Comparison of ENCODE assay signal across 1 cellular context in genomic region chr9:127568971-127569818, GRCh38.
TF ChIP-seq lines count a peak whose summit lies in the region.

No MANE protein-coding gene starts in this region.

TF ChIP-seq in HepG2, 621 proteins besides CTCF, POLR2A, EP300 and RAD21 (continued from another document and continues in another):
- 0 out of 2 replicates have a peak, but pooled peaks have one; percentile 20 for TF ChIP-seq CSRNP1 (CRISPR knock-in tag; IDR thresholded peaks at IDR 0.05)
- TF ChIP-seq TRIM24 (CRISPR knock-in tag; IDR thresholded peaks at IDR 0.05), result no peak
- peak; percentile 65; the same call in 1 of the 2 replicates for TF ChIP-seq ZNF580 (CRISPR knock-in tag; IDR thresholded peaks at IDR 0.05; ENCODE audit: borderline replicate concordance, low read depth)
- no peak for TF ChIP-seq ZNF563 (CRISPR knock-in tag; IDR thresholded peaks at IDR 0.05)
- no peak for TF ChIP-seq ZNF570 (CRISPR knock-in tag; IDR thresholded peaks at IDR 0.05; ENCODE audit: borderline replicate concordance)
- no peak for TF ChIP-seq MIER2 (CRISPR knock-in tag; IDR thresholded peaks at IDR 0.05)
- TF ChIP-seq ZNF709 (CRISPR knock-in tag; IDR thresholded peaks at IDR 0.05), result no peak
- peak; percentile 12; the same call in 1 of the 2 replicates for TF ChIP-seq CREM (IDR thresholded peaks at IDR 0.05)
- no peak for TF ChIP-seq CREM (CRISPR knock-in tag; IDR thresholded peaks at IDR 0.05)
- 0 out of 2 replicates have a peak, but pooled peaks have one; percentile 14 for TF ChIP-seq RBFOX2 (IDR thresholded peaks at IDR 0.05; ENCODE audit: low read depth, low read length)
- 0 out of 2 replicates have a peak, but pooled peaks have one; percentile 6 for TF ChIP-seq ZNF616 (CRISPR knock-in tag; IDR thresholded peaks at IDR 0.05; ENCODE audit: low read depth)
- TF ChIP-seq ELF3 (CRISPR knock-in tag; IDR thresholded peaks at IDR 0.05), result peak; percentile 37; the same call in 1 of the 2 replicates
- peak; percentile 11; the same call in 1 of the 2 replicates for TF ChIP-seq SOX5 (CRISPR knock-in tag; IDR thresholded peaks at IDR 0.05; ENCODE audit: borderline replicate concordance)
- no peak for TF ChIP-seq ZNF235 (CRISPR knock-in tag; IDR thresholded peaks at IDR 0.05; ENCODE audit: borderline replicate concordance)
- TF ChIP-seq TBX2 (CRISPR knock-in tag; IDR thresholded peaks at IDR 0.05; ENCODE audit: borderline replicate concordance), result peak; percentile 28
- TF ChIP-seq LRRFIP1 (CRISPR knock-in tag; conservative IDR thresholded peaks at IDR 0.05), result no peak
- TF ChIP-seq CREB3 (CRISPR knock-in tag; IDR thresholded peaks at IDR 0.05), result no peak
- 0 out of 2 replicates have a peak, but pooled peaks have one; percentile 32 for TF ChIP-seq ZGPAT (CRISPR knock-in tag; IDR thresholded peaks at IDR 0.05)
- TF ChIP-seq KDM1A (CRISPR knock-in tag; IDR thresholded peaks at IDR 0.05), result no peak
- TF ChIP-seq CBFB (CRISPR knock-in tag; IDR thresholded peaks at IDR 0.05), result no peak
- TF ChIP-seq SSRP1 (CRISPR knock-in tag; IDR thresholded peaks at IDR 0.05), result no peak
- TF ChIP-seq ZBTB26 (CRISPR knock-in tag; IDR thresholded peaks at IDR 0.05; ENCODE audit: borderline replicate concordance), result 0 out of 2 replicates have a peak, but pooled peaks have one; percentile 17
- TF ChIP-seq ZNF777 (CRISPR knock-in tag; IDR thresholded peaks at IDR 0.05), result peak; percentile 31; the same call in 1 of the 2 replicates
- no peak for TF ChIP-seq NCOA2 (CRISPR knock-in tag; IDR thresholded peaks at IDR 0.05)
- TF ChIP-seq HMGXB4 (CRISPR knock-in tag; IDR thresholded peaks at IDR 0.05; ENCODE audit: borderline replicate concordance in 1 of 2, low read depth in 1 of 2), result no peak; a peak in 1 of 4 replicates
- TF ChIP-seq RARA (CRISPR knock-in tag; IDR thresholded peaks at IDR 0.05), result peak; percentile 75
- TF ChIP-seq YY1 (IDR thresholded peaks at IDR 0.05; ENCODE audit: insufficient read depth, insufficient replicate concordance, low read depth, low read length), result peak; percentile 11
- TF ChIP-seq KMT2B (CRISPR knock-in tag; IDR thresholded peaks at IDR 0.05), result peak; percentile 35; the same call in 1 of the 2 replicates
- TF ChIP-seq ZC3H13 (CRISPR knock-in tag; IDR thresholded peaks at IDR 0.05), result 0 out of 2 replicates have a peak, but pooled peaks have one; percentile 41
- TF ChIP-seq ZNF768 (CRISPR knock-in tag; IDR thresholded peaks at IDR 0.05), result no peak
- TF ChIP-seq CENPBD1 (CRISPR knock-in tag; IDR thresholded peaks at IDR 0.05; ENCODE audit: borderline replicate concordance, low read depth), result no peak
- no peak for TF ChIP-seq ZBTB37 (CRISPR knock-in tag; IDR thresholded peaks at IDR 0.05)
- TF ChIP-seq KDM2A (CRISPR knock-in tag; IDR thresholded peaks at IDR 0.05; ENCODE audit: borderline replicate concordance, low read depth), result peak; percentile 64
- TF ChIP-seq PBX2 (CRISPR knock-in tag; IDR thresholded peaks at IDR 0.05), result no peak
- TF ChIP-seq ZNF660 (CRISPR knock-in tag; IDR thresholded peaks at IDR 0.05; ENCODE audit: borderline replicate concordance, low read depth), result no peak
- TF ChIP-seq CREB1 (IDR thresholded peaks at IDR 0.05), result no peak
- no peak for TF ChIP-seq CREB1 (CRISPR knock-in tag; IDR thresholded peaks at IDR 0.05)
- TF ChIP-seq ZNF407 (CRISPR knock-in tag; IDR thresholded peaks at IDR 0.05; ENCODE audit: not compliant biosample characterization), result no peak
